ENCODE assay signal across 8 cellular contexts in genomic region chr16:57899771-57900661, GRCh38.
DNase-seq lines count a peak whose midpoint lies in the region; ATAC-seq, FAIRE-seq and TF ChIP-seq lines count a peak whose summit lies in the region.

No MANE protein-coding gene starts in this region.

- H3K27ac ChIP-seq in suprapubic skin, result no peak overlapping the region

- TF ChIP-seq POLR2A in suprapubic skin (IDR thresholded peaks at IDR 0.05), result no peak

- H3K4me1 ChIP-seq in suprapubic skin, result no peaks in the 10 kb centered on the region

- no peak for TF ChIP-seq EP300 in Ishikawa (IDR thresholded peaks at IDR 0.05; ENCODE audit: borderline replicate concordance)
- no peak for TF ChIP-seq EP300 in suprapubic skin (IDR thresholded peaks at IDR 0.05)

- H3K27me3 ChIP-seq in suprapubic skin, result peaks cover 18% of the 10 kb centered on the region

- WGBS in suprapubic skin, result 39% methylated on average over 11 of the region's 12 CpGs

- H3K9me3 ChIP-seq in suprapubic skin, result no peaks in the 10 kb centered on the region

- peak; percentile 98 for TF ChIP-seq RAD21 in Ishikawa (IDR thresholded peaks at IDR 0.05; ENCODE audit: low read depth)

- DNase-seq in DMS 273 treated with DMSO at 0.1 percent for 48 hours (lab: John Stamatoyannopoulos, UW), result peak; percentile 14
- DNase-seq in RCC 7860 (ENCODE audit: low spot score), result peak; percentile 50
- peak; percentile 68 for DNase-seq in activated T-helper 1 cell treated with Interleukin-2 at 50 U/mL for 16 hours (ENCODE audit: low read depth)
- peak; percentile 46 for DNase-seq in fibroblast of the conjunctiva (ENCODE audit: low read depth)
- peak; percentile 39 for DNase-seq in occipital lobe (lab: John Stamatoyannopoulos, UW)
- DNase-seq in suprapubic skin (ENCODE audit: low spot score in 2 of 2), result no peak

- TF ChIP-seq CTCF in suprapubic skin (IDR thresholded peaks at IDR 0.05), result peak; percentile 58 to 80

- no peak overlapping the region for H3K4me3 ChIP-seq in suprapubic skin

- no peak for FAIRE-seq in RCC 7860 (lab: Jason Lieb, UNC)

- ATAC-seq in GM19467 (IDR thresholded peaks at IDR 0.05; ENCODE audit: unreplicated experiment), result no peak

- H3K36me3 ChIP-seq in suprapubic skin, result no peaks in the 10 kb centered on the region

TF ChIP-seq in Ishikawa, 13 proteins besides CTCF, POLR2A, EP300 and RAD21:
- TF ChIP-seq EGR1 (IDR thresholded peaks at IDR 0.05) (no peak), YY1 (IDR thresholded peaks at IDR 0.05; ENCODE audit: low read depth) (no peak), CREB1 (IDR thresholded peaks at IDR 0.05; ENCODE audit: low read depth) (no peak), NFIC (IDR thresholded peaks at IDR 0.05) (no peak), TCF12 (IDR thresholded peaks at IDR 0.05; ENCODE audit: low read depth) (no peak), FOXM1 (IDR thresholded peaks at IDR 0.05; ENCODE audit: borderline replicate concordance, low read depth) (no peak), ZBTB7A (IDR thresholded peaks at IDR 0.05; ENCODE audit: low read depth) (no peak), CEBPB (IDR thresholded peaks at IDR 0.05) (no peak)

Comparison
In these comparisons a context has a peak if more than half of its experiments do, and no peak if none do; other contexts are left out.
1. DNase-seq: peak in DMS 273 treated with DMSO at 0.1 percent for 48 hours (single experiment), RCC 7860 (single experiment), activated T-helper 1 cell treated with Interleukin-2 at 50 U/mL for 16 hours (single experiment), fibroblast of the conjunctiva (single experiment) and occipital lobe (single experiment); none in suprapubic skin (0 of 2).